In the genomic region with DNA sequence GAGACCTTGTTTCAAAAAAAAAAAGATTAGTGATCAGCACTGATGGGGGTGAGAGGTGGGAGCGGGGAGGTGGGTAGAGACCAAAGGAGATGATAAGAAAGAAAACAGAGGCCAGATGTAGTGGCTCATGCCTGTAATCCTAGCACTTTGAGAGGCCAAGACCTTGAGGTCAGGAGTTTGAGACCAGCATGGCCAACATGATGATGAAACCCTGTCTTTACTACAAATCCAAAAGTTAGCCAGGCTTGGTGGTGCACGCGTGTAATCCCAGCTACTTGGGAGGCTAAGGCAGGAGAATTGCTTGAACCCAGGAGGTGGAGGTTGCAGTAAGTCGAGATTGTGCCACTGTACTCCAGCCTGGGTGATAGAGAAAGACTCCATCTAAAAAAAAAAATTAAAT, we compare ENCODE assay signal across 31 cellular contexts. TPM values are rescaled to one million over a fixed set of nuclear protein-coding genes. Genes with fewer than 3 reads are reported as not detected.
"Had no signal": no experiment of that assay in that cellular context is flagged by ENCODE, and none has a peak within 500 bp of the region (broad histone marks: within the 10 kb centered on the region; RNA-seq: fewer than 3 reads in every experiment).

No MANE protein-coding gene starts in this region.

- H3K27me3 Mint-ChIP-seq: dendritic cell treated with granulocyte-macrophage colony-stimulating factor and Interleukin-4, amounts not matched to agents 40 ng/mL and 50 ng/mL, for 4 days; naive B cell; natural killer cell treated with Interleukin-12 subunit alpha and Interleukin-12 subunit beta and Interleukin-15 and Interleukin-18, amount 100 ng/mL, for 72 hours; stimulated activated naive CD8-positive, alpha-beta T cell treated with anti-CD3 and anti-CD28 coated beads, Interleukin-15, amount 100 ng/mL, for 72 hours; type B pancreatic cell had no signal

- H3K36me3 Mint-ChIP-seq: mesothelial cell of epicardium; naive B cell; natural killer cell treated with Interleukin-12 subunit alpha and Interleukin-12 subunit beta and Interleukin-15 and Interleukin-18, amount 100 ng/mL, for 72 hours; type B pancreatic cell had no signal

- FAIRE-seq: kidney had no signal

- H3K4me2 ChIP-seq: hepatocyte, smooth muscle cell had no signal

- H3K9me3 ChIP-seq: colonic mucosa, esophagus muscularis mucosa, gastroesophageal sphincter, heart left ventricle, mucosa of descending colon, neutrophil, prostate gland, right atrium auricular region, suprapubic skin had no signal

- H3K27ac Mint-ChIP-seq: dendritic cell treated with granulocyte-macrophage colony-stimulating factor and Interleukin-4, amounts not matched to agents 40 ng/mL and 50 ng/mL, for 4 days; mesothelial cell of epicardium; natural killer cell treated with Interleukin-12 subunit alpha and Interleukin-12 subunit beta and Interleukin-15 and Interleukin-18, amount 100 ng/mL, for 72 hours had no signal

- H2AFZ ChIP-seq: hepatocyte had no signal

- H3K4me3 ChIP-seq: colonic mucosa, esophagus muscularis mucosa, gastroesophageal sphincter, heart left ventricle, hepatocyte, mucosa of descending colon, prostate gland, right atrium auricular region, smooth muscle cell, suprapubic skin had no signal

- H3K9ac ChIP-seq: parathyroid adenoma had no signal

- ATAC-seq: foreskin keratinocyte; gastroesophageal sphincter; heart left ventricle; left lobe of liver; mucosa of descending colon; natural killer cell treated with Interleukin-12 subunit alpha and Interleukin-12 subunit beta and Interleukin-15 and Interleukin-18, amount 100 ng/mL, for 72 hours; sciatic nerve; stimulated activated naive CD8-positive, alpha-beta T cell treated with anti-CD3 and anti-CD28 coated beads, Interleukin-15, amount 100 ng/mL, for 72 hours had no signal

- DNase-seq: colonic mucosa; effector CD8-positive, alpha-beta T cell; endodermal cell; foreskin keratinocyte; heart left ventricle; kidney; mesenchymal stem cell; mucosa of descending colon; stimulated activated CD4-positive, alpha-beta T cell treated with anti-CD3 and anti-CD28 coated beads, Interleukin-12 subunit alpha, Interleukin-12 subunit beta, amount 100 ng/mL, for 4 hours; stimulated activated CD4-positive, alpha-beta T cell treated with anti-CD3 and anti-CD28 coated beads, Interleukin-1b, Interleukin-23, amount 100 ng/mL, for 48 hours; stimulated activated CD4-positive, alpha-beta T cell treated with anti-CD3 and anti-CD28 coated beads, Interleukin-4, amount 100 ng/mL, for 1 hour; stimulated activated CD8-positive, alpha-beta memory T cell treated with anti-CD3 and anti-CD28 coated beads, Interleukin-4, amount 100 ng/mL, for 48 hours; stimulated activated naive CD4-positive, alpha-beta T cell; stimulated activated naive CD8-positive, alpha-beta T cell treated with anti-CD3 and anti-CD28 coated beads, Interleukin-15, amount 100 ng/mL, for 72 hours had no signal

- H3K27me3 ChIP-seq: colonic mucosa, esophagus muscularis mucosa, foreskin keratinocyte, gastroesophageal sphincter, heart left ventricle, hepatocyte, neutrophil, right atrium auricular region, suprapubic skin had no signal

- H3K9me3 Mint-ChIP-seq: dendritic cell treated with granulocyte-macrophage colony-stimulating factor and Interleukin-4, amounts not matched to agents 40 ng/mL and 50 ng/mL, for 4 days; natural killer cell treated with Interleukin-12 subunit alpha and Interleukin-12 subunit beta and Interleukin-15 and Interleukin-18, amount 100 ng/mL, for 72 hours; neural crest cell; stimulated activated naive CD8-positive, alpha-beta T cell treated with anti-CD3 and anti-CD28 coated beads, Interleukin-15, amount 100 ng/mL, for 72 hours had no signal

- H3K27ac ChIP-seq: colonic mucosa, esophagus muscularis mucosa, foreskin keratinocyte, gastroesophageal sphincter, heart left ventricle, hepatocyte, neutrophil, prostate gland, right atrium auricular region, suprapubic skin had no signal

- H3K79me2 ChIP-seq: hepatocyte, parathyroid adenoma had no signal

- H3K4me1 ChIP-seq: colonic mucosa, prostate gland had no signal

- H3K4me3 Mint-ChIP-seq: dendritic cell treated with granulocyte-macrophage colony-stimulating factor and Interleukin-4, amounts not matched to agents 40 ng/mL and 50 ng/mL, for 4 days; endodermal cell; mesothelial cell of epicardium; naive B cell; natural killer cell treated with Interleukin-12 subunit alpha and Interleukin-12 subunit beta and Interleukin-15 and Interleukin-18, amount 100 ng/mL, for 72 hours; neural crest cell; stimulated activated naive CD8-positive, alpha-beta T cell treated with anti-CD3 and anti-CD28 coated beads, Interleukin-15, amount 100 ng/mL, for 72 hours; type B pancreatic cell had no signal

- H3K36me3 ChIP-seq: colonic mucosa, esophagus muscularis mucosa, gastroesophageal sphincter, heart left ventricle, neutrophil, prostate gland, right atrium auricular region, suprapubic skin had no signal

RNA-seq across cellular contexts. Expression of gene CENPA, which starts 31.3 kb away (rescaled TPM):
- total RNA-seq: gastroesophageal sphincter had no signal
